In the genomic region with DNA sequence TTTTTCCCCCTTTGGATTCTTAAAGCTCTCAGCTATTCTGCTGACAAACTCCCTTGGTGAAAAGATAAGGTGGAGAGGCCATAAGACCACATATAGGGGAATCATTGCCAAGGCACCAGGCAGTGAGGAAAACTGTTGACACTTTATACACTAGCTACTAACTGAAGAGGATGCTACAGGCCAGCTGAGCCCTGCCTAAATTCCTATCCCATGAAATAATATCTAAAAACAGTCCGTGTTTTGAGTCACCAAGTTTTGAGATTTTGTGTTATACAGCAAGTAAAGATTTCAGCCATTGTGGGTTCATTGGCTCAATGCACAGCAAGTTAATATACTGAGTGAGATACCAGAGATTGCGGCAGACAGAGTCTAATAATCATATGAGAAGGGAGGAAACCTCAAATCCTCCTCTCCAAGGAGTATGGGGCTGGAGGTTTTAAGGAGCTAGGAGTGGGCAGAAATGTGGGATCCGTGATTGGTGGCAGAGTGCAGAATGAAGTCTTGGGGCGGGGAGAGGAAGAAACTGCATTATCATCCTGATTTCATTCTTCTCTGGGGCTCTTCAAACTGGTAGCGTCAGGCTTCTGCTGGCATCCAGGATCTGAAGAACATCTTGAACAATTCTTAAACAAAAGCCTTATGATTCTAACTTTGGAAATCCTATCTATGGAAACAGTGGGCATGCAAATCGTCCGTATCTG, we compare ENCODE assay signal across 1 cellular context.
TF ChIP-seq lines count a peak whose summit lies in the region.

No MANE protein-coding gene starts in this region.

TF ChIP-seq in SK-N-SH treated with all-trans-retinoic acid at 6 μM for 48 hours, 23 proteins besides CTCF, POLR2A, EP300 and RAD21 (continued from another document):
- TF ChIP-seq, protein P1, sequence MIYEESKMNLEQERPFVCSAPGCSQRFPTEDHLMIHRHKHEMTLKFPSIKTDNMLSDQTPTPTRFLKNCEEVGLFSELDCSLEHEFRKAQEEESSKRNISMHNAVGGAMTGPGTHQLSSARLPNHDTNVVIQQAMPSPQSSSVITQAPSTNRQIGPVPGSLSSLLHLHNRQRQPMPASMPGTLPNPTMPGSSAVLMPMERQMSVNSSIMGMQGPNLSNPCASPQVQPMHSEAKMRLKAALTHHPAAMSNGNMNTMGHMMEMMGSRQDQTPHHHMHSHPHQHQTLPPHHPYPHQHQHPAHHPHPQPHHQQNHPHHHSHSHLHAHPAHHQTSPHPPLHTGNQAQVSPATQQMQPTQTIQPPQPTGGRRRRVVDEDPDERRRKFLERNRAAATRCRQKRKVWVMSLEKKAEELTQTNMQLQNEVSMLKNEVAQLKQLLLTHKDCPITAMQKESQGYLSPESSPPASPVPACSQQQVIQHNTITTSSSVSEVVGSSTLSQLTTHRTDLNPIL (CRISPR knock-in tag; IDR thresholded peaks at IDR 0.05; ENCODE audit: low read depth), result no peak
- no peak for TF ChIP-seq TCF4 (CRISPR knock-in tag; IDR thresholded peaks at IDR 0.05; ENCODE audit: borderline replicate concordance)
- no peak for TF ChIP-seq ARNTL (CRISPR knock-in tag; IDR thresholded peaks at IDR 0.05; ENCODE audit: borderline replicate concordance, low read depth)
- no peak for TF ChIP-seq TOX (CRISPR knock-in tag; IDR thresholded peaks at IDR 0.05; ENCODE audit: borderline replicate concordance)
- no peak for TF ChIP-seq ESRRG (CRISPR knock-in tag; IDR thresholded peaks at IDR 0.05)
- TF ChIP-seq OSR1 (CRISPR knock-in tag; IDR thresholded peaks at IDR 0.05), result no peak
- no peak for TF ChIP-seq ZNF565 (CRISPR knock-in tag; conservative IDR thresholded peaks at IDR 0.05; ENCODE audit: low read depth)
- no peak for TF ChIP-seq ZC3H10 (CRISPR knock-in tag; IDR thresholded peaks at IDR 0.05)
